15 cellular contexts compared by ENCODE assay signal in the genomic region with DNA sequence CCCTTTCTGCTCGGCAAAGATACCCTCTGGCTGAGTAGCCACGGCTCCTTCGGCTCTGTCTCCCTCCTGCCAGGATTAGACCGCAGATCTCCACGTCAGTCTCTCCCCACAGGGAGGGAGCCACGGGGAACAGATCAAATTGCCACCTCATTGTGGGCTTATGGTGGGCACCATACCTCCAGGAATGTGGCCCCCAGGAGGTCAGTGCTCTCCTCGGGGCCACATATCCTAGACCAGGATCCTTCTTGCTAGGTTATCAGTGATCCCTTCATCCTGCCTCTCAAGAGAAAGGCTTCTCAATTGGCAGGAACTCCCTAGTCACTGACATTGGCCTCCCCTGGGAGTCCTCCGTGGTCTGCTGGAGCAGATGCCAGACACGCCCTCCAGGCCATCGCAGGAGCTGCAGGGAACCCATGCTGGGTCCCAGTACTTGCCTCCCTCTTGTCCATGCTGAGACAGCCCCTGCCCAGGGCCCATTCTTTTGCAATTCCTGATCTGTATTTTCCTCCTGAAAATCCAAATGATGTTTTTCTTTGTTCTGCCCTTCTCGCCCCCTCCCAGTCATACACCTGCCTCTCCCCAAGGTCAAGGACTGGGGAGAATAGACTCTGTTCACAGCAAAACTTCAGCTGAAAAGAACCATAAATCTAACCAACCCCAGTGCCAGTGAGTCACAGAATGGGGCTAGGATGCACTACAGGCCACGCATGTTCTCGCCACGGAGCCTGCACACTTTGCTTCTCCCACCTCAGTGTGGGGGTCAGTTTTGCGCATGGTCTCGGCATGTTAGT. TPM values are rescaled to one million over a fixed set of nuclear protein-coding genes. Genes with fewer than 3 reads are reported as not detected.
A peak's percentile ranks its signal among the peaks of the same experiment; 100 is the strongest.
DNase-seq lines count a peak whose midpoint lies in the region; ATAC-seq and TF ChIP-seq lines count a peak whose summit lies in the region.
"Had no signal": no experiment of that assay in that cellular context is flagged by ENCODE, and none has a peak within 500 bp of the region (broad histone marks: within the 10 kb centered on the region; RNA-seq: fewer than 3 reads in every experiment).

No MANE protein-coding gene starts in this region.

- POLR2A ChIA-PET in A673 (lab: Charles Lee; ENCODE audit: low non-redundant PET): no interaction called here

- CTCF ChIA-PET in A673 (lab: Charles Lee): no interaction called here

- BruUV-seq in A673 (replicated peaks; lab: Mats Ljungman, UMichigan): no TSS peak

- no peak overlapping the region for H3K27ac ChIP-seq in A673 (ENCODE audit: low read depth, low read length, poor library complexity, severe bottlenecking)
- H3K27ac ChIP-seq in hepatocyte: peak overlapping the region; percentile 57
- H3K27ac ChIP-seq: left ventricle myocardium inferior, pancreas, SJSA1, suprapubic skin had no signal

- H3K4me3 ChIP-seq in A673 (ENCODE audit: low read depth, low read length, poor library complexity, severe bottlenecking) (no peak overlapping the region), hepatocyte (no peak overlapping the region)
- H3K4me3 ChIP-seq: left ventricle myocardium inferior, pancreas, SJSA1, suprapubic skin had no signal

- H3K27me3 ChIP-seq in A673 (replicated peaks; ENCODE audit: insufficient read depth, low read depth, low read length, poor library complexity): no peaks in the 10 kb centered on the region
- H3K27me3 ChIP-seq in hepatocyte: no peaks in the 10 kb centered on the region
- H3K27me3 ChIP-seq: pancreas, SJSA1 had no signal

- H3K79me2 ChIP-seq in hepatocyte: no peaks in the 10 kb centered on the region

- no peak for TF ChIP-seq CTCF in A673 (conservative IDR thresholded peaks at IDR 0.05; ENCODE audit: low read depth, low read length)
- TF ChIP-seq CTCF in hepatocyte (IDR thresholded peaks at IDR 0.05; ENCODE audit: poor library complexity): no peak

- ATAC-seq in GM21737 (IDR thresholded peaks at IDR 0.05; ENCODE audit: unreplicated experiment) (no peak), HG03097 (IDR thresholded peaks at IDR 0.05; ENCODE audit: low FRiP score, unreplicated experiment) (no peak)

- H3K4me2 ChIP-seq in hepatocyte: peak overlapping the region; percentile 36

- H3K4me1 ChIP-seq in A673 (ENCODE audit: insufficient read depth, low read length, poor library complexity, severe bottlenecking) (peaks cover 9% of the 10 kb centered on the region), hepatocyte (ENCODE audit: insufficient read depth) (peaks cover 24% of the 10 kb centered on the region)
- H3K4me1 ChIP-seq: pancreas, SJSA1 had no signal

- no peak overlapping the region for H2AFZ ChIP-seq in hepatocyte

- H3K9me3 ChIP-seq in A673 (ENCODE audit: low read depth, low read length, poor library complexity, severe bottlenecking) (no peaks in the 10 kb centered on the region), hepatocyte (ENCODE audit: low read depth) (no peaks in the 10 kb centered on the region)
- H3K9me3 ChIP-seq: left ventricle myocardium inferior, pancreas, SJSA1, suprapubic skin had no signal

- 53% methylated on average over 16 of the region's 16 CpGs for WGBS in hepatocyte (ENCODE audit: low lambda C conversion rate, missing lambda C conversion rate)

- intact Hi-C loops in A673 (cut with micrococcal nuclease; ENCODE audit: unreplicated experiment): no loop called here

- no peaks in the 10 kb centered on the region for H3K9me2 ChIP-seq in hepatocyte (replicated peaks; ENCODE audit: insufficient read depth)

- H3K36me3 ChIP-seq in A673 (ENCODE audit: insufficient read depth, low read length, poor library complexity, severe bottlenecking): no peaks in the 10 kb centered on the region
- H3K36me3 ChIP-seq in hepatocyte (replicated peaks; ENCODE audit: insufficient read depth, low read depth): no peaks in the 10 kb centered on the region
- H3K36me3 ChIP-seq: left ventricle myocardium inferior, pancreas, SJSA1, suprapubic skin had no signal

- H4K20me1 ChIP-seq in hepatocyte (ENCODE audit: insufficient read depth, poor library complexity, severe bottlenecking): no peaks in the 10 kb centered on the region

- DNase-seq in A673 (ENCODE audit: low spot score) (peak; percentile 57), EH (ENCODE audit: low read depth) (peak; percentile 10), NCI-H345 treated with DMSO at 0.1 percent for 48 hours (lab: John Stamatoyannopoulos, UW; ENCODE audit: unreplicated experiment) (peak; percentile 71), hepatocyte (ENCODE audit: low spot score) (no peak), cerebellar cortex (ENCODE audit: low spot score) (no peak), pons (ENCODE audit: low spot score) (no peak)
- DNase-seq: activated CD4-positive, alpha-beta T cell treated with anti-CD3 and anti-CD28 coated beads, Interleukin-2, amount 50 U/mL, for 48 hours; activated naive CD4-positive, alpha-beta T cell treated with anti-CD3 and anti-CD28 coated beads, Interleukin-2, amount 10 ng/mL, durations not matched to agents 7 days and 5 days; foreskin melanocyte; left ventricle myocardium inferior had no signal

RNA-seq across cellular contexts. Expression of a gene that starts 31.6 kb away (rescaled TPM):
- total RNA-seq in A673 (2021) (1.2 and 2.8 TPM in 2 replicates), hepatocyte (1.5 and 1.6 TPM in 2 replicates)
- 5.3 and 9.4 TPM in 2 replicates for polyA plus RNA-seq in hepatocyte
- total RNA-seq: left ventricle myocardium inferior, SJSA1 had no signal

RNA-seq across cellular contexts. Expression of a gene that starts 35.1 kb away (rescaled TPM):
- 3.7 and 4.5 TPM in 2 replicates for total RNA-seq in A673 (2021)
- 2.1 and 4.7 TPM in 2 replicates for total RNA-seq in hepatocyte
- 7.0 and 7.5 TPM in 2 replicates for polyA plus RNA-seq in hepatocyte
- total RNA-seq: SJSA1 had no signal

RNA-seq across cellular contexts. Expression of a gene that starts 57.5 kb away (rescaled TPM):
- total RNA-seq in A673 (2021) (19.7 and 31.6 TPM in 2 replicates), hepatocyte (30.0 and 31.5 TPM in 2 replicates)
- 31.8 and 35.7 TPM in 2 replicates for polyA plus RNA-seq in hepatocyte

Comparison
In these comparisons a context has a peak if more than half of its experiments do, and no peak if none do; other contexts are left out.
1. DNase-seq: peak in A673 (single experiment), EH (single experiment) and NCI-H345 treated with DMSO at 0.1 percent for 48 hours (single experiment); none in hepatocyte (single experiment), cerebellar cortex (single experiment) and pons (single experiment).